Comparison of ENCODE assay signal across 29 cellular contexts in the genomic region with DNA sequence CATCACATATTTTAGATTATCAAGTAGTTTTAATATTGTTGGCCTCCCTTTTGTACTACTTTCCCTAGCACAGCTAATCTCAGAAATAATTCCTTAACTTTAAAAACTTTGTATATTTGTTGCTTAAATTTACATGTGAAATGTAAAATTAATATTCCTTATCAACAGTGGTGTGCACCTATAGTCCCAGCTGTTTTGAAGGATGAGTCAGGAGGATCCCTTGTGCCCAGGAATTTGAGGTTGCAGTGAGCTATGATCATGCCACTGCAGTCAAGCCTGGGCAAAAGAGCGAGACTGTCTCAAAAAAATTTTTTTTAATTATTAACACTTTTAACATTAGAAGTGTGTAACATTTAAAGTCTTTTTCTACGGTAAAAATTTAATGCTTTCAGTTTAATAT.
"Had no signal": no experiment of that assay in that cellular context is flagged by ENCODE, and none has a peak within 500 bp of the region (broad histone marks: within the 10 kb centered on the region; RNA-seq: fewer than 3 reads in every experiment).

No MANE protein-coding gene starts in this region.

- DNase-seq: activated CD4-positive, alpha-beta T cell treated with anti-CD3 and anti-CD28 coated beads for 48 hours; activated CD4-positive, alpha-beta T cell treated with anti-CD3 and anti-CD28 coated beads, Interleukin-2, amount 50 U/mL, for 48 hours; activated CD8-positive, alpha-beta memory T cell treated with anti-CD3 and anti-CD28 coated beads for 24 hours; activated effector memory CD4-positive, alpha-beta T cell treated with anti-CD3 and anti-CD28 coated beads, Interleukin-2, amount 50 U/mL, for 16 hours; activated naive CD4-positive, alpha-beta T cell treated with anti-CD3 and anti-CD28 coated beads, Interleukin-2, amount 10 ng/mL, durations not matched to agents 7 days and 5 days; activated T-cell treated with anti-CD3 and anti-CD28 coated beads, Interleukin-2, amount 50 U/mL, for 1 hour; endodermal cell; foreskin melanocyte; left cardiac atrium; left ventricle myocardium superior; naive B cell; nucleus accumbens; pancreas; psoas muscle; spleen; stimulated activated naive CD4-positive, alpha-beta T cell; T-helper 9 cell; tibial artery; upper lobe of right lung had no signal

- H3K27me3 Mint-ChIP-seq: central memory CD8-positive, alpha-beta T cell; dendritic cell treated with granulocyte-macrophage colony-stimulating factor and Interleukin-4, amounts not matched to agents 40 ng/mL and 50 ng/mL, for 4 days; naive B cell had no signal

- H3K4me3 ChIP-seq: breast epithelium, esophagus muscularis mucosa, pancreas, psoas muscle, right atrium auricular region, spleen, suprapubic skin, tibial artery, upper lobe of right lung had no signal

- H3K27ac Mint-ChIP-seq: activated naive CD4-positive, alpha-beta T cell treated with anti-CD3 and anti-CD28 coated beads, Interleukin-2, amount 10 ng/mL, durations not matched to agents 7 days and 5 days; activated T-helper 1 cell treated with anti-CD3 and anti-CD28 coated beads, Interleukin-12 subunit alpha, Interleukin-12 subunit beta, Interleukin-2, Interleukin-4 antibody, amounts not matched to agents 30 ng/mL and 10 ng/mL and 1 ng/mL, durations not matched to agents 14 hours and 24 hours and 36 hours; dendritic cell treated with granulocyte-macrophage colony-stimulating factor and Interleukin-4, amounts not matched to agents 40 ng/mL and 50 ng/mL, for 4 days; endodermal cell; T-helper 1 cell treated with Interleukin-12 subunit alpha and Interleukin-12 subunit beta and Interleukin-4 antibody, amounts not matched to agents 30 μg/mL and 1 μg/mL, for 36 hours had no signal

- H3K27me3 ChIP-seq: breast epithelium, esophagus muscularis mucosa, pancreas, right atrium auricular region, spleen, suprapubic skin, tibial artery, upper lobe of right lung had no signal

- FAIRE-seq: pancreas, TTC549 had no signal

- H3K9me3 ChIP-seq: breast epithelium, esophagus muscularis mucosa, pancreas, psoas muscle, right atrium auricular region, spleen, suprapubic skin, tibial artery, upper lobe of right lung had no signal

- H3K4me3 Mint-ChIP-seq: activated naive CD4-positive, alpha-beta T cell treated with anti-CD3 and anti-CD28 coated beads, Interleukin-2, amount 10 ng/mL, durations not matched to agents 7 days and 5 days; activated T-helper 1 cell treated with anti-CD3 and anti-CD28 coated beads, Interleukin-12 subunit alpha, Interleukin-12 subunit beta, Interleukin-2, Interleukin-4 antibody, amounts not matched to agents 30 ng/mL and 10 ng/mL and 1 ng/mL, durations not matched to agents 14 hours and 24 hours and 36 hours; central memory CD8-positive, alpha-beta T cell; dendritic cell treated with granulocyte-macrophage colony-stimulating factor and Interleukin-4, amounts not matched to agents 40 ng/mL and 50 ng/mL, for 4 days; endodermal cell; naive B cell; T-helper 1 cell treated with Interleukin-12 subunit alpha and Interleukin-12 subunit beta and Interleukin-4 antibody, amounts not matched to agents 30 μg/mL and 1 μg/mL, for 36 hours had no signal

- H3K27ac ChIP-seq: breast epithelium, esophagus muscularis mucosa, pancreas, psoas muscle, right atrium auricular region, spleen, suprapubic skin, tibial artery, upper lobe of right lung, VCaP had no signal

- H3K36me3 ChIP-seq: breast epithelium, esophagus muscularis mucosa, pancreas, right atrium auricular region, spleen, suprapubic skin, tibial artery, upper lobe of right lung had no signal

- H3K36me3 Mint-ChIP-seq: activated naive CD4-positive, alpha-beta T cell treated with anti-CD3 and anti-CD28 coated beads, Interleukin-2, amount 10 ng/mL, durations not matched to agents 7 days and 5 days; naive B cell had no signal

- H3K9me3 Mint-ChIP-seq: activated naive CD4-positive, alpha-beta T cell treated with anti-CD3 and anti-CD28 coated beads, Interleukin-2, amount 10 ng/mL, durations not matched to agents 7 days and 5 days; activated T-helper 1 cell treated with anti-CD3 and anti-CD28 coated beads, Interleukin-12 subunit alpha, Interleukin-12 subunit beta, Interleukin-2, Interleukin-4 antibody, amounts not matched to agents 30 ng/mL and 10 ng/mL and 1 ng/mL, durations not matched to agents 14 hours and 24 hours and 36 hours; central memory CD8-positive, alpha-beta T cell; dendritic cell treated with granulocyte-macrophage colony-stimulating factor and Interleukin-4, amounts not matched to agents 40 ng/mL and 50 ng/mL, for 4 days; endodermal cell; naive B cell; T-helper 1 cell treated with Interleukin-12 subunit alpha and Interleukin-12 subunit beta and Interleukin-4 antibody, amounts not matched to agents 30 μg/mL and 1 μg/mL, for 36 hours had no signal
